Comparison of ENCODE assay signal across 35 cellular contexts in genomic region chr14:94290197-94290596, GRCh38. TPM values are rescaled to one million over a fixed set of nuclear protein-coding genes. Genes with fewer than 3 reads are reported as not detected.
"Had no signal": no experiment of that assay in that cellular context is flagged by ENCODE, and none has a peak within 500 bp of the region (broad histone marks: within the 10 kb centered on the region; RNA-seq: fewer than 3 reads in every experiment).

No MANE protein-coding gene starts in this region.

- H3K27ac Mint-ChIP-seq: activated naive CD8-positive, alpha-beta T cell treated with anti-CD3 and anti-CD28 coated beads for 36 hours; activated T-helper 1 cell treated with anti-CD3 and anti-CD28 coated beads, Interleukin-12 subunit alpha, Interleukin-12 subunit beta, Interleukin-2, Interleukin-4 antibody, amounts not matched to agents 30 ng/mL and 10 ng/mL and 1 ng/mL, durations not matched to agents 14 hours and 24 hours and 36 hours had no signal

- FAIRE-seq: RCC 7860 had no signal

- H3K27me3 Mint-ChIP-seq: activated naive CD8-positive, alpha-beta T cell treated with anti-CD3 and anti-CD28 coated beads for 36 hours had no signal

- H3K4me1 Mint-ChIP-seq: activated naive CD8-positive, alpha-beta T cell treated with anti-CD3 and anti-CD28 coated beads for 36 hours had no signal

- H3K27ac ChIP-seq: brain microvascular endothelial cell, RWPE1, WERI-Rb-1 had no signal

- H3K27me3 ChIP-seq: brain microvascular endothelial cell had no signal

- H3K36me3 Mint-ChIP-seq: activated naive CD8-positive, alpha-beta T cell treated with anti-CD3 and anti-CD28 coated beads for 36 hours had no signal

- H3K9me3 Mint-ChIP-seq: activated naive CD8-positive, alpha-beta T cell treated with anti-CD3 and anti-CD28 coated beads for 36 hours; activated T-cell treated with anti-CD3 and anti-CD28 coated beads, Interleukin-2, amount 50 U/mL, for 4 hours; activated T-helper 1 cell treated with anti-CD3 and anti-CD28 coated beads, Interleukin-12 subunit alpha, Interleukin-12 subunit beta, Interleukin-2, Interleukin-4 antibody, amounts not matched to agents 30 ng/mL and 10 ng/mL and 1 ng/mL, durations not matched to agents 14 hours and 24 hours and 36 hours had no signal

- DNase-seq: activated CD4-positive, alpha-beta T cell treated with anti-CD3 and anti-CD28 coated beads for 1 hour; activated CD4-positive, alpha-beta T cell treated with anti-CD3 and anti-CD28 coated beads for 48 hours; activated CD4-positive, alpha-beta T cell treated with anti-CD3 and anti-CD28 coated beads, Interleukin-2, amount 50 U/mL, for 4 hours; activated CD4-positive, CD25-positive, alpha-beta regulatory T cell; activated CD8-positive, alpha-beta memory T cell treated with anti-CD3 and anti-CD28 coated beads, Interleukin-2, amount 50 U/mL, for 4 hours; activated naive CD4-positive, alpha-beta T cell treated with anti-CD3 and anti-CD28 coated beads, Interleukin-2, amount 50 U/mL, for 16 hours; activated naive CD8-positive, alpha-beta T cell treated with anti-CD3 and anti-CD28 coated beads for 36 hours; activated T-cell treated with anti-CD3 and anti-CD28 coated beads for 4 hours; activated T-cell treated with anti-CD3 and anti-CD28 coated beads, Interleukin-2, amount 50 U/mL, for 4 hours; amniotic stem cell; aorta; brain microvascular endothelial cell; central memory CD4-positive, alpha-beta T cell; NCI-H1092 treated with DMSO at 0.1 percent for 48 hours; NCI-H1417; NCI-H146; NCI-H187; NCI-H2029 treated with DMSO at 0.1 percent for 48 hours; NCI-H2107; NCI-H2171; NCI-H510A; NCI-H526; NCI-H748 treated with DMSO at 0.1 percent for 48 hours; NK-92 treated with Interleukin-12 subunit alpha and Interleukin-12 subunit beta, amount 100 ng/mL, for 24 hours; PC-3; SW 1271; T-helper 1 cell; T-helper 2 cell; T-helper 9 cell; WERI-Rb-1 had no signal

- H3K36me3 ChIP-seq: brain microvascular endothelial cell, WERI-Rb-1 had no signal

- H3K4me3 Mint-ChIP-seq: activated naive CD8-positive, alpha-beta T cell treated with anti-CD3 and anti-CD28 coated beads for 36 hours; activated T-cell treated with anti-CD3 and anti-CD28 coated beads, Interleukin-2, amount 50 U/mL, for 4 hours; activated T-helper 1 cell treated with anti-CD3 and anti-CD28 coated beads, Interleukin-12 subunit alpha, Interleukin-12 subunit beta, Interleukin-2, Interleukin-4 antibody, amounts not matched to agents 30 ng/mL and 10 ng/mL and 1 ng/mL, durations not matched to agents 14 hours and 24 hours and 36 hours had no signal

- ATAC-seq: activated T-cell treated with anti-CD3 and anti-CD28 coated beads, Interleukin-2, amount 50 U/mL, for 4 hours; PC-3; Right ventricle myocardium inferior had no signal

RNA-seq across cellular contexts. Expression of gene SERPINA10, which starts 2.9 kb away (rescaled TPM):
- total RNA-seq: activated naive CD8-positive, alpha-beta T cell treated with anti-CD3 and anti-CD28 coated beads for 36 hours; activated T-cell treated with anti-CD3 and anti-CD28 coated beads, Interleukin-2, amount 50 U/mL, for 4 hours; activated T-helper 1 cell treated with anti-CD3 and anti-CD28 coated beads, Interleukin-12 subunit alpha, Interleukin-12 subunit beta, Interleukin-2, Interleukin-4 antibody, amounts not matched to agents 30 ng/mL and 10 ng/mL and 1 ng/mL, durations not matched to agents 14 hours and 24 hours and 36 hours; aorta; M059J; PC-3; Right ventricle myocardium inferior had no signal
- polyA plus RNA-seq: aorta had no signal

RNA-seq across cellular contexts. Expression of gene SERPINA6, which starts 32.9 kb away (rescaled TPM):
- total RNA-seq: activated naive CD8-positive, alpha-beta T cell treated with anti-CD3 and anti-CD28 coated beads for 36 hours; activated T-cell treated with anti-CD3 and anti-CD28 coated beads, Interleukin-2, amount 50 U/mL, for 4 hours; activated T-helper 1 cell treated with anti-CD3 and anti-CD28 coated beads, Interleukin-12 subunit alpha, Interleukin-12 subunit beta, Interleukin-2, Interleukin-4 antibody, amounts not matched to agents 30 ng/mL and 10 ng/mL and 1 ng/mL, durations not matched to agents 14 hours and 24 hours and 36 hours; aorta; PC-3; Right ventricle myocardium inferior had no signal
- polyA plus RNA-seq: aorta had no signal
